ENCODE assay signal across 8 cellular contexts in the genomic region with DNA sequence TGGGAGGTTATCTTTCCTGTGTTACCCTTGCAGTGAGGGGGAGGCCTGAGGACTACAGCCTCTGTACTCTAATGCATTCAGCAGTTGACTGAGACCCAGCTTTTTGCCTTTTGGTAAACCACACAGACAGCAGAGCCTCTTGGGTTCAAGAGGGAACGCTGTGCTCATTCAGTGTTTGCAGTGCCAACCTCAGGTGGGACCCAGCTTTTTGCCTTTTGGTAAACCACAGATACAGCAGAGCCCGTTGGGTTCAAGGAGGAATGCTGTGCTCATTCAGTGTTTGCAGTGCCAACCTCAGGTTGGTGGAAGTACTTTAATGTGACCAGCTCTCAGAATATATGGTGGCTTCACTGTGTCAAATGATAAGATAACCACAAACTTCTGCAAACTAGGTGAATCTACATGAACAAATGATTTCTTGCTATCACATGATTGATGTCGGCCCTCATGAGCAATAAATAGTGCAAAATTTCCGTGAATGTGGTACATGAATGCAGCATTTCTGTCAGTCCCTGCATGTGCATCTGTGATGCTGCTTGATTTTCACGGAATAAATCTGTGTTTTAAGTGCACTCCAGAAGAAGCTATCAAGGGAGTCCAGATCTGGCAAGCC. TPM values are rescaled to one million over a fixed set of nuclear protein-coding genes. Genes with fewer than 3 reads are reported as not detected.
A peak's percentile ranks its signal among the peaks of the same experiment; 100 is the strongest.
DNase-seq lines count a peak whose midpoint lies in the region; ATAC-seq and TF ChIP-seq lines count a peak whose summit lies in the region.

No MANE protein-coding gene starts in this region.

- no peak overlapping the region for H4K5ac ChIP-seq in IMR-90 (ENCODE audit: low read depth, low read length)

- no peak overlapping the region for H4K91ac ChIP-seq in IMR-90 (ENCODE audit: insufficient read depth, low read depth, low read length)

- no peaks in the 10 kb centered on the region for H4K20me1 ChIP-seq in IMR-90 (ENCODE audit: insufficient read depth, low read length)

- dilution Hi-C loops in IMR-90 (cut with HindIII; ENCODE audit: low sequenced_read_pairs, unreplicated experiment), result no loop called here

- H3K27me3 ChIP-seq in IMR-90 (ENCODE audit: control insufficient read depth, insufficient read depth, low read length) (peaks cover 47% of the 10 kb centered on the region), duodenal mucosa (ENCODE audit: control insufficient read depth in 1 of 2, insufficient read depth in 2 of 2, low read length in 2 of 2) (no peaks in the 10 kb centered on the region), stomach smooth muscle (ENCODE audit: control insufficient read depth in 1 of 2, insufficient read depth in 2 of 2, low read length in 2 of 2) (peaks cover 2 to 11% of the 10 kb centered on the region in 2 donors)

- no peak overlapping the region for H2BK120ac ChIP-seq in IMR-90 (ENCODE audit: low read depth, low read length)

- H2AK5ac ChIP-seq in IMR-90 (ENCODE audit: low read depth, low read length), result no peak overlapping the region

- intact Hi-C loops in IMR-90 (cut with micrococcal nuclease), result loop anchor here (5.0 to 10.0 kb wide), 2 partner anchors 178 to 370 kb away; no protein-coding TSS in a partner anchor

- H3K27ac ChIP-seq in IMR-90 (ENCODE audit: insufficient read depth, low read length) (no peak overlapping the region), duodenal mucosa (ENCODE audit: low read depth, low read length) (peak overlapping the region; percentile 78), stomach smooth muscle (ENCODE audit: low read length) (peak overlapping the region; percentile 6)

- no peak overlapping the region for H3K9ac ChIP-seq in IMR-90 (ENCODE audit: low read depth, low read length)
- H3K9ac ChIP-seq in duodenal mucosa (ENCODE audit: low read depth in 1 of 2, low read length in 2 of 2), result peak overlapping the region; percentile 25 to 68
- peak overlapping the region in 1 of 2 donors; percentile 28 for H3K9ac ChIP-seq in stomach smooth muscle (ENCODE audit: low read length in 2 of 2)

- DNase-seq in SKM-1 treated with dmso at 0.1 percent for 144 hours (lab: John Stamatoyannopoulos, UW; ENCODE audit: unreplicated experiment) (peak; percentile 29), SKM-1 (lab: John Stamatoyannopoulos, UW; ENCODE audit: unreplicated experiment) (no peak), IMR-90 (no peak), NCI-H446 treated with DMSO at 0.1 percent for 48 hours (lab: John Stamatoyannopoulos, UW) (no peak), AG08395 (ENCODE audit: low spot score) (no peak), NCI-H524 treated with DMSO at 0.1 percent for 48 hours (lab: John Stamatoyannopoulos, UW) (no peak)

- H4K8ac ChIP-seq in IMR-90 (ENCODE audit: low read depth in 2 of 2, low read length in 2 of 2), result no peak overlapping the region

- no peak overlapping the region for H3K14ac ChIP-seq in IMR-90 (replicated peaks; ENCODE audit: low read depth, low read length)

- WGBS in IMR-90 (ENCODE audit: extremely low coverage in 2 of 2, insufficient read length in 1 of 2), 2 experiments, result 77% methylated on average over 2 of the region's 5 CpGs; no CpG with 5 or more reads in 1 of the 2 experiments

- CTCF ChIA-PET in IMR-90 (lab: Yijun Ruan, JAX), result no interaction called here

- no peak for TF ChIP-seq CTCF in IMR-90 (conservative IDR thresholded peaks at IDR 0.05; ENCODE audit: low read depth, low read length)

- H3K79me1 ChIP-seq in IMR-90 (ENCODE audit: low read depth in 1 of 2, low read length in 2 of 2), result no peaks in the 10 kb centered on the region

- H3K4me1 ChIP-seq in IMR-90 (ENCODE audit: control insufficient read depth, insufficient read depth, low read length) (no peaks in the 10 kb centered on the region), duodenal mucosa (ENCODE audit: control insufficient read depth in 1 of 2, insufficient read depth in 2 of 2, low read length in 2 of 2) (peaks cover 28 to 37% of the 10 kb centered on the region in 2 donors), stomach smooth muscle (ENCODE audit: control insufficient read depth, insufficient read depth, low read length) (peaks cover 8% of the 10 kb centered on the region)

- H2BK5ac ChIP-seq in IMR-90 (ENCODE audit: low read depth, low read length, poor library complexity, severe bottlenecking), result no peak overlapping the region

- no peak overlapping the region for H2AK9ac ChIP-seq in IMR-90 (replicated peaks; ENCODE audit: low read depth, low read length, poor library complexity)

- TF ChIP-seq RAD21 in IMR-90 (IDR thresholded peaks at IDR 0.05; ENCODE audit: low read length), result no peak

- no peak overlapping the region for H3K18ac ChIP-seq in IMR-90 (ENCODE audit: low read depth, low read length)

- H2BK15ac ChIP-seq in IMR-90 (ENCODE audit: low read depth, low read length), result no peak overlapping the region

- no peak overlapping the region for H3K4me2 ChIP-seq in IMR-90 (ENCODE audit: low read depth, low read length)

- H3K36me3 ChIP-seq in IMR-90 (ENCODE audit: control insufficient read depth, insufficient read depth, low read length), result no peaks in the 10 kb centered on the region
- no peaks in the 10 kb centered on the region for H3K36me3 ChIP-seq in duodenal mucosa (ENCODE audit: control insufficient read depth in 1 of 2, insufficient read depth in 2 of 2, low read length in 2 of 2)
- no peaks in the 10 kb centered on the region for H3K36me3 ChIP-seq in stomach smooth muscle (ENCODE audit: control insufficient read depth in 2 of 2, insufficient read depth in 2 of 2, low read length in 2 of 2)

- H2AFZ ChIP-seq in IMR-90 (replicated peaks; ENCODE audit: low read length, poor library complexity), result peak overlapping the region; percentile 19

- H2BK20ac ChIP-seq in IMR-90 (ENCODE audit: low read depth, low read length), result no peak overlapping the region

- no peak for ATAC-seq in IMR-90 (ENCODE audit: low read depth)

- in situ Hi-C loops in IMR-90 (cut with MboI; ENCODE audit: low sequenced_read_pairs), result no loop called here

- no peak for TF ChIP-seq POLR2A in IMR-90 (IDR thresholded peaks at IDR 0.05; ENCODE audit: low read depth, low read length)

- no peaks in the 10 kb centered on the region for H3K9me3 ChIP-seq in IMR-90 (ENCODE audit: control insufficient read depth, insufficient read depth, low read length)
- H3K9me3 ChIP-seq in duodenal mucosa (ENCODE audit: control insufficient read depth in 1 of 2, low read length in 2 of 2), result no peaks in the 10 kb centered on the region
- H3K9me3 ChIP-seq in stomach smooth muscle (ENCODE audit: control insufficient read depth in 2 of 2, low read length in 2 of 2), result no peaks in the 10 kb centered on the region

- H3K56ac ChIP-seq in IMR-90 (ENCODE audit: extremely low read depth, insufficient read depth, low read length), result no peak overlapping the region

- no TSS peak for BruUV-seq in IMR-90 (replicated peaks; lab: Mats Ljungman, UMichigan)

- no peak overlapping the region for H3K23ac ChIP-seq in IMR-90 (ENCODE audit: low read depth, low read length)

- POLR2A ChIA-PET in IMR-90 (lab: Charles Lee; ENCODE audit: unreplicated experiment), result interaction anchor here (0.6 kb wide), 1 partner anchor 314 kb away, joined by 3 read pairs; no protein-coding TSS in a partner anchor

- no peak overlapping the region for H3K4ac ChIP-seq in IMR-90 (ENCODE audit: low read depth, low read length)

- H3K4me3 ChIP-seq in IMR-90 (ENCODE audit: insufficient read depth, low read depth, low read length) (no peak overlapping the region), duodenal mucosa (ENCODE audit: low read depth in 1 of 2, low read length in 2 of 2) (peak overlapping the region; percentile 69 to 82), stomach smooth muscle (ENCODE audit: low read length in 2 of 2) (peak overlapping the region; percentile 40 to 54)

- H3K9me1 ChIP-seq in IMR-90 (ENCODE audit: insufficient read depth, low read length), result no peaks in the 10 kb centered on the region

TF ChIP-seq in IMR-90, 13 proteins besides CTCF, POLR2A, EP300 and RAD21:
- TF ChIP-seq SMC3 (IDR thresholded peaks at IDR 0.05; ENCODE audit: low read depth, low read length) (no peak), RCOR1 (IDR thresholded peaks at IDR 0.05; ENCODE audit: insufficient replicate concordance, low read length) (no peak), MAFK (IDR thresholded peaks at IDR 0.05; ENCODE audit: low read depth, low read length) (no peak), NFE2L2 (IDR thresholded peaks at IDR 0.05; ENCODE audit: low read depth, low read length) (no peak), RFX5 (IDR thresholded peaks at IDR 0.05; ENCODE audit: low read depth, low read length) (no peak), MXI1 (IDR thresholded peaks at IDR 0.05; ENCODE audit: borderline replicate concordance, low read depth, low read length) (no peak), CHD1 (IDR thresholded peaks at IDR 0.05; ENCODE audit: low read depth, low read length) (no peak), FOS (IDR thresholded peaks at IDR 0.05; ENCODE audit: low read depth, low read length) (no peak), MAZ (IDR thresholded peaks at IDR 0.05; ENCODE audit: borderline replicate concordance, low read depth, low read length) (no peak), CEBPB (IDR thresholded peaks at IDR 0.05; ENCODE audit: low read depth, low read length) (no peak), BHLHE40 (IDR thresholded peaks at IDR 0.05; ENCODE audit: low read depth, low read length) (no peak)
- TF ChIP-seq, protein P1, sequence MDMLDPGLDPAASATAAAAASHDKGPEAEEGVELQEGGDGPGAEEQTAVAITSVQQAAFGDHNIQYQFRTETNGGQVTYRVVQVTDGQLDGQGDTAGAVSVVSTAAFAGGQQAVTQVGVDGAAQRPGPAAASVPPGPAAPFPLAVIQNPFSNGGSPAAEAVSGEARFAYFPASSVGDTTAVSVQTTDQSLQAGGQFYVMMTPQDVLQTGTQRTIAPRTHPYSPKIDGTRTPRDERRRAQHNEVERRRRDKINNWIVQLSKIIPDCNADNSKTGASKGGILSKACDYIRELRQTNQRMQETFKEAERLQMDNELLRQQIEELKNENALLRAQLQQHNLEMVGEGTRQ (IDR thresholded peaks at IDR 0.05; ENCODE audit: low read depth, low read length), result no peak
- TF ChIP-seq, protein P2, sequence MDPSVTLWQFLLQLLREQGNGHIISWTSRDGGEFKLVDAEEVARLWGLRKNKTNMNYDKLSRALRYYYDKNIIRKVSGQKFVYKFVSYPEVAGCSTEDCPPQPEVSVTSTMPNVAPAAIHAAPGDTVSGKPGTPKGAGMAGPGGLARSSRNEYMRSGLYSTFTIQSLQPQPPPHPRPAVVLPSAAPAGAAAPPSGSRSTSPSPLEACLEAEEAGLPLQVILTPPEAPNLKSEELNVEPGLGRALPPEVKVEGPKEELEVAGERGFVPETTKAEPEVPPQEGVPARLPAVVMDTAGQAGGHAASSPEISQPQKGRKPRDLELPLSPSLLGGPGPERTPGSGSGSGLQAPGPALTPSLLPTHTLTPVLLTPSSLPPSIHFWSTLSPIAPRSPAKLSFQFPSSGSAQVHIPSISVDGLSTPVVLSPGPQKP (IDR thresholded peaks at IDR 0.05; ENCODE audit: borderline replicate concordance, low read depth, low read length), result no peak

RNA-seq across cellular contexts. Expression of a gene that starts 1.7 kb away (rescaled TPM):
- 0.28 and 0.36 TPM in 2 replicates for total RNA-seq in IMR-90 (2012; rRNA removed)
- 0.21 and 0.36 TPM in 2 replicates for polyA plus RNA-seq in IMR-90 (2012; rRNA removed)
- 0.05 and 0.12 TPM in 2 replicates for polyA plus RNA-seq in IMR-90 (2012; cell fraction: cytosol; rRNA removed)
- polyA plus RNA-seq in IMR-90 (2012; cell fraction: nucleus; rRNA removed; ENCODE audit: low replicate concordance), result 0.09 TPM in 1 of 2 replicates, not detected in the other
